Comparison of ENCODE assay signal across 8 cellular contexts in the genomic region with DNA sequence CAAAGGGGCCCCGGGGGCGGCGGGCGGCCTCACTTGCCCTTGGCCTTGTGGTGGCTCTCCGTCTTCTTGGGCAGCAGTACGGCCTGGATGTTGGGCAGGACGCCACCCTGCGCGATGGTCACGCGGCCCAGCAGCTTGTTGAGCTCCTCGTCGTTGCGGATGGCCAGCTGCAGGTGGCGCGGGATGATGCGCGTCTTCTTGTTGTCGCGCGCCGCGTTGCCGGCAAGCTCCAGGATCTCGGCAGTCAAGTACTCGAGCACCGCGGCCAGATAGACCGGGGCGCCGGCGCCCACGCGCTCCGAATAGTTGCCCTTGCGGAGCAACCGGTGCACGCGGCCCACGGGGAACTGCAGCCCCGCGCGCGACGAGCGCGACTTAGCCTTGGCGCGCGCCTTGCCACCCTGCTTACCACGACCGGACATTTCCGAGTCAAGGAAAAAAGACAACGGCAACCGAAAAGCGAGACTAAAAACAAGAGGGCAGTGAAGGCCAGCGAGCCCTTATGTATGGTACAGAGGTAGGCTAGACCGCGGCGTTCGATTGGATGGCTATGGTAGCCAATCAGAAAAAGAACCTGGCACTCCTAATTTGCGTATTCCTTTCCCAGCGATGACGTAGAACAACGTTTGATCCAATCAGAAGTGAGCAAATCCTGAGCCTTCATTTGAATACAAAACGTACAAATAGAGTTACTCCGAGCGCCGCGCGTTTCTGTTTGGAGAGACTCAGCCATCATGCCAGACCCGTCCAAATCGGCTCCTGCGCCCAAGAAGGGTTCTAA. TPM values are rescaled to one million over a fixed set of nuclear protein-coding genes. Genes with fewer than 3 reads are reported as not detected.
DNase-seq lines count a peak whose midpoint lies in the region; ATAC-seq and TF ChIP-seq lines count a peak whose summit lies in the region.

No MANE protein-coding gene starts in this region.

- H3K4me3 ChIP-seq in GM23338 = peak overlapping the region; percentile 61

- H3K4me1 ChIP-seq in GM23338 (ENCODE audit: insufficient read depth) = peaks cover 7% of the 10 kb centered on the region; the same call in 1 of the 2 replicates

- peaks cover 2% of the 10 kb centered on the region; the same call in 1 of the 3 replicates for H3K9me3 Mint-ChIP-seq in GM23338
- no peaks in the 10 kb centered on the region for H3K9me3 Mint-ChIP-seq in activated naive CD4-positive, alpha-beta T cell treated with anti-CD3 and anti-CD28 coated beads, Interleukin-2, amount 10 ng/mL, durations not matched to agents 7 days and 5 days

- peak; percentile 33 to 47 for TF ChIP-seq CTCF in GM23338 (conservative IDR thresholded peaks at IDR 0.05; ENCODE audit: low read depth in 2 of 2)

- H3K36me3 Mint-ChIP-seq in GM23338 (ENCODE audit: low read depth) = peaks cover 5% of the 10 kb centered on the region; the same call in 2 of the 3 replicates
- H3K36me3 Mint-ChIP-seq in activated naive CD4-positive, alpha-beta T cell treated with anti-CD3 and anti-CD28 coated beads, Interleukin-2, amount 10 ng/mL, durations not matched to agents 7 days and 5 days = peaks cover 22% of the 10 kb centered on the region

- H3K27ac Mint-ChIP-seq in GM23338 = peak overlapping the region; percentile 96
- peak overlapping the region; percentile 99 for H3K27ac Mint-ChIP-seq in activated naive CD4-positive, alpha-beta T cell treated with anti-CD3 and anti-CD28 coated beads, Interleukin-2, amount 10 ng/mL, durations not matched to agents 7 days and 5 days

- no peaks in the 10 kb centered on the region for H3K9me2 ChIP-seq in GM23338 (ENCODE audit: insufficient read depth)

- peaks cover 34% of the 10 kb centered on the region for H3K27me3 ChIP-seq in GM23338 (ENCODE audit: insufficient read depth)

- H3K27me3 Mint-ChIP-seq in GM23338 (ENCODE audit: insufficient read depth, low read depth, poor library complexity) = peaks cover 35% of the 10 kb centered on the region
- H3K27me3 Mint-ChIP-seq in activated naive CD4-positive, alpha-beta T cell treated with anti-CD3 and anti-CD28 coated beads, Interleukin-2, amount 10 ng/mL, durations not matched to agents 7 days and 5 days = peaks cover 9% of the 10 kb centered on the region

- H3K36me3 ChIP-seq in GM23338 (ENCODE audit: insufficient read depth) = no peaks in the 10 kb centered on the region

- peak; percentile 99 for DNase-seq in ELR (ENCODE audit: low read depth)
- peak; percentile 99 for DNase-seq in GM23338 (ENCODE audit: low spot score)
- peak; percentile 98 for DNase-seq in M059J (ENCODE audit: low read depth)
- DNase-seq in SIG-M5 treated with dmso at 0.1 percent for 504 hours (lab: John Stamatoyannopoulos, UW; ENCODE audit: unreplicated experiment) = peak; percentile 100
- DNase-seq in activated naive CD4-positive, alpha-beta T cell treated with anti-CD3 and anti-CD28 coated beads, Interleukin-2, amount 10 ng/mL, durations not matched to agents 7 days and 5 days = peak; percentile 92
- DNase-seq in globus pallidus (ENCODE audit: low spot score) = peak; percentile 94
- DNase-seq in occipital lobe (lab: John Stamatoyannopoulos, UW) = peak; percentile 87

- peak; percentile 87 for ATAC-seq in GM23338

- H3K4me2 ChIP-seq in GM23338 = peak overlapping the region; percentile 89

- peaks cover 20% of the 10 kb centered on the region for H4K20me1 ChIP-seq in GM23338 (replicated peaks; ENCODE audit: insufficient read depth)

- peak overlapping the region; percentile 86 for H3K4me3 Mint-ChIP-seq in GM23338
- H3K4me3 Mint-ChIP-seq in activated naive CD4-positive, alpha-beta T cell treated with anti-CD3 and anti-CD28 coated beads, Interleukin-2, amount 10 ng/mL, durations not matched to agents 7 days and 5 days = peak overlapping the region; percentile 89

- peaks cover 19% of the 10 kb centered on the region for H3K79me2 ChIP-seq in GM23338 (replicated peaks; ENCODE audit: insufficient read depth)

- H2AFZ ChIP-seq in GM23338 = no peak overlapping the region

- H3K27ac ChIP-seq in GM23338 (ENCODE audit: low read depth) = peak overlapping the region; percentile 71
- peak overlapping the region; percentile 72 for H3K27ac ChIP-seq in temporal lobe (ENCODE audit: low read depth, low read length)

- H3K4me1 Mint-ChIP-seq in GM23338 = peaks cover 13% of the 10 kb centered on the region
- H3K4me1 Mint-ChIP-seq in activated naive CD4-positive, alpha-beta T cell treated with anti-CD3 and anti-CD28 coated beads, Interleukin-2, amount 10 ng/mL, durations not matched to agents 7 days and 5 days = peaks cover 65% of the 10 kb centered on the region

- H3F3A ChIP-seq in GM23338 (replicated peaks; ENCODE audit: low read depth) = 0 out of 2 replicates have a peak, but pooled peaks cover 4% of the 10 kb centered on the region

- CTCF ChIA-PET in activated naive CD4-positive, alpha-beta T cell treated with anti-CD3 and anti-CD28 coated beads, Interleukin-2, amount 10 ng/mL, durations not matched to agents 7 days and 5 days (lab: Charles Lee) = interaction anchor here (0.5 to 4.4 kb wide), 9 partner anchors 8 to 292 kb away, joined by 3 to 16 read pairs (median 9); partner anchors contain the start of gene IBA57

TF ChIP-seq in GM23338, 12 proteins besides CTCF, POLR2A, EP300 and RAD21 (continues in another document):
- TF ChIP-seq ETS1 (IDR thresholded peaks at IDR 0.05) = peak; percentile 1; the same call in 1 of the 2 replicates

RNA-seq across cellular contexts. Expression of gene RNF187, which starts 29.6 kb away (rescaled TPM):
- total RNA-seq in GM23338 (2014; rRNA removed; shearing (Covaris generic)) = 55.3 and 59.3 TPM in 2 replicates
- polyA plus RNA-seq in GM23338 (2016; fragmentation: Nextera tagmentation; extraction: Ambion mirVana) = 24.8 and 28.7 TPM in 2 replicates
- total RNA-seq in M059J (2014; rRNA removed; shearing (Covaris generic)) = 38.4 and 49.7 TPM in 2 replicates
- 61.9 TPM for total RNA-seq in occipital lobe
- 48.9 TPM for total RNA-seq in temporal lobe

RNA-seq across cellular contexts. Expression of gene TRIM17, which starts 40.9 kb away (rescaled TPM):
- 1.1 and 1.4 TPM in 2 replicates for total RNA-seq in GM23338 (2014; rRNA removed; shearing (Covaris generic))
- polyA plus RNA-seq in GM23338 (2016; fragmentation: Nextera tagmentation; extraction: Ambion mirVana) = 0.86 and 1.4 TPM in 2 replicates
- total RNA-seq in M059J (2014; rRNA removed; shearing (Covaris generic)) = not detected in 2 replicates
- 0.78 TPM for total RNA-seq in occipital lobe
- total RNA-seq in temporal lobe = 2.2 TPM

RNA-seq across cellular contexts. Expression of gene TRIM11, which starts 51.0 kb away (rescaled TPM):
- total RNA-seq in GM23338 (2014; rRNA removed; shearing (Covaris generic)) = 37.2 and 41.2 TPM in 2 replicates
- polyA plus RNA-seq in GM23338 (2016; fragmentation: Nextera tagmentation; extraction: Ambion mirVana) = 16.2 and 17.5 TPM in 2 replicates
- 12.1 and 24.0 TPM in 2 replicates for total RNA-seq in M059J (2014; rRNA removed; shearing (Covaris generic))
- total RNA-seq in occipital lobe = 10.9 TPM
- 10.8 TPM for total RNA-seq in temporal lobe

Comparison
In these comparisons a context has a peak if more than half of its experiments do, and no peak if none do; other contexts are left out.
1. Peak in every context shown above with its lines: DNase-seq, ATAC-seq, H3K4me3 ChIP-seq and H3K27ac ChIP-seq.